In genomic region chr1:78142731-78143130, GRCh38 we compare ENCODE assay signal across 13 cellular contexts.
DNase-seq lines count a peak whose midpoint lies in the region; ATAC-seq and TF ChIP-seq lines count a peak whose summit lies in the region.
"Had no signal": no experiment of that assay in that cellular context is flagged by ENCODE, and none has a peak within 500 bp of the region (broad histone marks: within the 10 kb centered on the region; RNA-seq: fewer than 3 reads in every experiment).

No MANE protein-coding gene starts in this region.

- 81% methylated on average over 4 of the region's 4 CpGs for WGBS in hepatocyte (ENCODE audit: low lambda C conversion rate, missing lambda C conversion rate)

- H3K27ac Mint-ChIP-seq in Calu3 (ENCODE audit: unreplicated experiment) = no peak overlapping the region

- DNase-seq in Calu3 = no peak
- DNase-seq in fibroblast of lung (ENCODE audit: low read depth in 2 of 2) = no peak
- no peak for DNase-seq in hepatocyte (ENCODE audit: low spot score)
- DNase-seq in stimulated activated CD4-positive, alpha-beta T cell treated with anti-CD3 and anti-CD28 coated beads, Interleukin-4, amount 100 ng/mL, for 24 hours = no peak
- DNase-seq in RPMI8226 = no peak
- DNase-seq: activated CD8-positive, alpha-beta memory T cell treated with anti-CD3 and anti-CD28 coated beads, Interleukin-2, amount 50 U/mL, for 4 hours; DMS79; NCI-H1092 treated with DMSO at 0.1 percent for 48 hours had no signal

- ATAC-seq in GM19455 (IDR thresholded peaks at IDR 0.05; ENCODE audit: unreplicated experiment) (peak; percentile 32), HG03460 (IDR thresholded peaks at IDR 0.05; ENCODE audit: unreplicated experiment) (peak; percentile 21), GM21447 (IDR thresholded peaks at IDR 0.05; ENCODE audit: unreplicated experiment) (no peak)

- H3K4me3 Mint-ChIP-seq in Calu3 (ENCODE audit: low read depth, unreplicated experiment) = peak overlapping the region; percentile 70

- intact Hi-C loops in Calu3 (cut with micrococcal nuclease; ENCODE audit: unreplicated experiment) = loop anchor here (5.0 to 10.0 kb wide), 2 partner anchors 192 to 330 kb away; no protein-coding TSS in a partner anchor

- TF ChIP-seq CTCF in Calu3 (IDR thresholded peaks at IDR 0.05; ENCODE audit: unreplicated experiment) = no peak
- TF ChIP-seq CTCF in fibroblast of lung (conservative IDR thresholded peaks at IDR 0.05 in 1 of 2, IDR thresholded peaks at IDR 0.05 in 1 of 2; ENCODE audit: low read depth in 1 of 2, low read length in 2 of 2) = no peak
- no peak for TF ChIP-seq CTCF in hepatocyte (IDR thresholded peaks at IDR 0.05; ENCODE audit: poor library complexity)

- CTCF ChIA-PET in Calu3 (lab: Charles Lee) = interaction anchor here (2.2 kb wide), 1 partner anchor 465 kb away, joined by 7 read pairs; no protein-coding TSS in a partner anchor

- H3K4me3 ChIP-seq in fibroblast of lung (replicated peaks in 1 of 4; ENCODE audit: control extremely low read depth in 1 of 4, insufficient read depth in 1 of 4, low read depth in 3 of 4, low read length in 4 of 4) (no peak overlapping the region), hepatocyte (no peak overlapping the region)
- H3K4me3 ChIP-seq: cardiac muscle cell, smooth muscle cell had no signal

- no peaks in the 10 kb centered on the region for H3K27me3 Mint-ChIP-seq in Calu3 (ENCODE audit: unreplicated experiment)

- peaks cover 20% of the 10 kb centered on the region for H3K4me1 Mint-ChIP-seq in Calu3 (ENCODE audit: low read depth, unreplicated experiment)

- H3K27ac ChIP-seq in fibroblast of lung (ENCODE audit: insufficient read depth, low read length) (no peak overlapping the region), hepatocyte (no peak overlapping the region)
- H3K27ac ChIP-seq: cardiac muscle cell had no signal

- H2AFZ ChIP-seq in fibroblast of lung (ENCODE audit: low read length) (peak overlapping the region; percentile 85), hepatocyte (no peak overlapping the region)

- no peaks in the 10 kb centered on the region for H3K9me2 ChIP-seq in hepatocyte (replicated peaks; ENCODE audit: insufficient read depth)

- H3K4me1 ChIP-seq in fibroblast of lung (ENCODE audit: control insufficient read depth, extremely low read depth, insufficient read depth, low read length) = peaks cover 6% of the 10 kb centered on the region
- H3K4me1 ChIP-seq in hepatocyte (ENCODE audit: insufficient read depth) = no peaks in the 10 kb centered on the region

- no peak overlapping the region for H3K9ac ChIP-seq in fibroblast of lung (ENCODE audit: insufficient read depth, low read length)

- BruUV-seq in Calu3 (replicated peaks; lab: Mats Ljungman, UMichigan) = no TSS peak

- no peaks in the 10 kb centered on the region for H3K9me3 ChIP-seq in fibroblast of lung (ENCODE audit: control insufficient read depth, insufficient read depth, low read depth, low read length)
- H3K9me3 ChIP-seq in hepatocyte (ENCODE audit: low read depth) = no peaks in the 10 kb centered on the region

- H3K36me3 ChIP-seq in fibroblast of lung (ENCODE audit: control insufficient read depth, insufficient read depth, low read length) = no peaks in the 10 kb centered on the region
- H3K36me3 ChIP-seq in hepatocyte (replicated peaks; ENCODE audit: insufficient read depth, low read depth) = no peaks in the 10 kb centered on the region
- H3K36me3 ChIP-seq: cardiac muscle cell had no signal

- H3K79me2 ChIP-seq in fibroblast of lung (ENCODE audit: control insufficient read depth, insufficient read depth, low read length) = no peaks in the 10 kb centered on the region
- no peaks in the 10 kb centered on the region for H3K79me2 ChIP-seq in hepatocyte

- H3K4me2 ChIP-seq in fibroblast of lung (ENCODE audit: extremely low read depth, insufficient read depth, low read length) (no peak overlapping the region), hepatocyte (no peak overlapping the region)
- H3K4me2 ChIP-seq: smooth muscle cell had no signal

- H4K20me1 ChIP-seq in fibroblast of lung (ENCODE audit: control insufficient read depth, extremely low read depth, insufficient read depth, low read length) (no peaks in the 10 kb centered on the region), hepatocyte (ENCODE audit: insufficient read depth, poor library complexity, severe bottlenecking) (no peaks in the 10 kb centered on the region)

- H3K36me3 Mint-ChIP-seq in Calu3 (ENCODE audit: insufficient read depth, unreplicated experiment) = no peaks in the 10 kb centered on the region

- H3K9me3 Mint-ChIP-seq in Calu3 (ENCODE audit: low read depth, unreplicated experiment) = no peaks in the 10 kb centered on the region

- H3K27me3 ChIP-seq in fibroblast of lung (ENCODE audit: control insufficient read depth, insufficient read depth, low read length) (no peaks in the 10 kb centered on the region), hepatocyte (no peaks in the 10 kb centered on the region)
- H3K27me3 ChIP-seq: cardiac muscle cell had no signal
